In the genomic region with DNA sequence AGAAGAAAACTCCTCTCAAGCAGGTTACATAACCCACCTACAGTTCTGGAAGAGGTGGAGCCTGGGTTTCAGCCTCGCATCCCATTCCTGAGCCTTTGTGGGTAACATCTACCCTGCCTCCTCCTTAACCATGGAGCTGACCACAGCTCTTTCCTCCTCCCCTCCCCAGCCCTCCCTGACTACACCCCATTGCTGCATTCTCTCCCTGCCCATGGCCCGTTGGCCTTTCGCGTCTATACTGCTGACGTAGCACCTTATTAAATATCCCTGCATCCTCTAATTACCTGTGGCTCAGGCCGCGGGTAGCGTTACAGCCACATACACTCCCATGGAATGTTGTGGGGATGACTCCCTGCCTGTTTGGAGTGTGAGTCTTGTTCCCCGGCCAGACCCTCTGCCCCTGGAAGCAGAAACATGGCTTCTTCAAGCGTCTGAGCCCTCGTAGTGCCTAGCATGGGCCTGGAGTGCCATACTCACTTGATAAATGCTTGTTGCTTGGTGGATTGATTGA, we compare ENCODE assay signal across 12 cellular contexts.
A peak's percentile ranks its signal among the peaks of the same experiment; 100 is the strongest.
DNase-seq lines count a peak whose midpoint lies in the region; ATAC-seq and TF ChIP-seq lines count a peak whose summit lies in the region.
"Had no signal": no experiment of that assay in that cellular context is flagged by ENCODE, and none has a peak within 500 bp of the region (broad histone marks: within the 10 kb centered on the region; RNA-seq: fewer than 3 reads in every experiment).

No MANE protein-coding gene starts in this region.

- ATAC-seq in GM18517 (IDR thresholded peaks at IDR 0.05; ENCODE audit: unreplicated experiment) = no peak
- no peak for ATAC-seq in GM21447 (IDR thresholded peaks at IDR 0.05; ENCODE audit: unreplicated experiment)

- TF ChIP-seq CTCF in astrocyte of the spinal cord (IDR thresholded peaks at IDR 0.05; ENCODE audit: low read depth, low read length) = no peak

- no peak overlapping the region for H3K4me3 ChIP-seq in astrocyte of the spinal cord (ENCODE audit: low read depth, low read length)

- DNase-seq in A172 (ENCODE audit: low spot score) (peak; percentile 53), HS-5 (ENCODE audit: low read depth) (peak; percentile 36), astrocyte of the spinal cord (ENCODE audit: low read depth, low spot score) (peak; percentile 82), kidney tubule cell (ENCODE audit: low spot score) (peak; percentile 96), nucleus accumbens (lab: John Stamatoyannopoulos, UW) (no peak)
- DNase-seq in central memory CD4-positive, alpha-beta T cell = no peak
- DNase-seq: activated CD4-positive, alpha-beta memory T cell treated with anti-CD3 and anti-CD28 coated beads for 36 hours; activated naive CD4-positive, alpha-beta T cell; NCI-H1048; NCI-H82 had no signal

- in situ Hi-C loops in astrocyte of the spinal cord (cut with HindIII; ENCODE audit: low sequenced_read_pairs) = no loop called here

Comparison
In these comparisons a context has a peak if more than half of its experiments do, and no peak if none do; other contexts are left out.
1. DNase-seq: peak in A172 (single experiment), HS-5 (single experiment), astrocyte of the spinal cord (single experiment) and kidney tubule cell (single experiment); none in nucleus accumbens (0 of 56) and central memory CD4-positive, alpha-beta T cell (single experiment).